ENCODE assay signal across 21 cellular contexts in the genomic region with DNA sequence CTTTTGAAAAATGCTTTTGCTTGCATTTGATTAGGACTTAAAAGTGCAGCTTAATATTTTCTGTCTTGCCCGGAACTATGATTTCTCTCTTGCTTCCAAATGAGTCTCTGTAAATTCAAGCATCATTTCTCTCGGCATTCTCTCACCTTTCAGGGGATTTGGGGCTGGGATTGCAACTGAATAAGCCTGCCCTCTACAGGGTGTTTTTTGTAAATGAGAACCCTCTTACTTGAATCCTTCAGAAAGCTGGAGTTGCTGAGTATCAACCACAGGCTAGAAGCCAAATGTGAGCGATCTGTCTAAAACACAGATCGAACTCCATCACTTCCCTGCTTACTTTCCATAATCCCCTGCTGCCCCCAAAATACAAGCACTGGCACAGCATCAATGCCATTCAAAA.
DNase-seq lines count a peak whose midpoint lies in the region; ATAC-seq and TF ChIP-seq lines count a peak whose summit lies in the region.
"Had no signal": no experiment of that assay in that cellular context is flagged by ENCODE, and none has a peak within 500 bp of the region (broad histone marks: within the 10 kb centered on the region; RNA-seq: fewer than 3 reads in every experiment).

No MANE protein-coding gene starts in this region.

- in situ Hi-C loops in Panc1 (cut with HindIII; ENCODE audit: low pct_unique_long_range_greater_than_20kb, low sequenced_read_pairs): no loop called here

- H3K23me2 ChIP-seq in H9 (ENCODE audit: insufficient read length, low read depth, low read length, poor library complexity, severe bottlenecking): no peaks in the 10 kb centered on the region

- H3K23ac ChIP-seq in H9 (ENCODE audit: insufficient read length, low read depth, low read length): no peak overlapping the region

- intact Hi-C loops in A673 (cut with micrococcal nuclease; ENCODE audit: unreplicated experiment): no loop called here
- intact Hi-C loops in Panc1 (cut with micrococcal nuclease; ENCODE audit: unreplicated experiment): no loop called here
- intact Hi-C loops in cardiac septum (cut with DNase I): no loop called here
- intact Hi-C loops in posterior cingulate gyrus (cut with DNase I): no loop called here
- intact Hi-C loops in tibial artery (cut with DNase I; ENCODE audit: low total_unique reads): no loop called here

- H2BK15ac ChIP-seq in H9 (ENCODE audit: low read depth, low read length): no peak overlapping the region

- H3K4me1 ChIP-seq in A673 (ENCODE audit: insufficient read depth, low read length, poor library complexity, severe bottlenecking) (no peaks in the 10 kb centered on the region), H9 (ENCODE audit: insufficient read depth, low read length) (no peaks in the 10 kb centered on the region), Panc1 (ENCODE audit: control insufficient read depth, insufficient read depth, low read length) (no peaks in the 10 kb centered on the region), tibial artery (no peaks in the 10 kb centered on the region)
- H3K4me1 ChIP-seq: foreskin keratinocyte, Peyer's patch had no signal

- H3K9ac ChIP-seq in H9 (ENCODE audit: extremely low read depth, insufficient read length, low read length): no peak overlapping the region

- H3K4me3 ChIP-seq in A673 (ENCODE audit: low read depth, low read length, poor library complexity, severe bottlenecking) (no peak overlapping the region), Panc1 (ENCODE audit: low read depth in 2 of 2, low read length in 2 of 2) (no peak overlapping the region), tibial artery (no peak overlapping the region)
- H3K4me3 ChIP-seq: Peyer's patch had no signal

- H2BK5ac ChIP-seq in H9 (ENCODE audit: insufficient read length, low read length): no peak overlapping the region

- no peak overlapping the region for H4K91ac ChIP-seq in H9 (ENCODE audit: insufficient read length, low read depth, low read length)

- POLR2A ChIA-PET in A673 (lab: Charles Lee; ENCODE audit: low non-redundant PET) (no interaction called here), Panc1 (lab: Charles Lee) (no interaction called here)

- H3K4me3 Mint-ChIP-seq in H9: no peak overlapping the region
- H3K4me3 Mint-ChIP-seq: central memory CD8-positive, alpha-beta T cell had no signal

- H3K36me3 Mint-ChIP-seq in H9 (ENCODE audit: insufficient read depth in 1 of 3, low read depth in 3 of 3): no peaks in the 10 kb centered on the region

- H3K9me3 Mint-ChIP-seq in H9: no peaks in the 10 kb centered on the region; a peak in 1 of 5 replicates

- no peak overlapping the region for H3K56ac ChIP-seq in H9 (ENCODE audit: insufficient read length, low read depth, low read length)

- WGBS in H9 (ENCODE audit: extremely low coverage, insufficient read length, low lambda C conversion rate): no CpG with 5 or more reads among the region's 4 CpGs

- H2AK5ac ChIP-seq in H9 (ENCODE audit: insufficient read length, low read length): no peak overlapping the region

- peaks cover 8 to 10% of the 10 kb centered on the region in 2 experiments for H3K4me1 Mint-ChIP-seq in H9
- H3K4me1 Mint-ChIP-seq: central memory CD8-positive, alpha-beta T cell had no signal

- H3K14ac ChIP-seq in H9 (ENCODE audit: insufficient read depth, low read length): no peak overlapping the region

- no peak overlapping the region for H2BK12ac ChIP-seq in H9 (ENCODE audit: insufficient read length, low read depth, low read length)

- no peak overlapping the region for H2AFZ ChIP-seq in H9 (ENCODE audit: low read length)

- no peak overlapping the region for H3K27ac ChIP-seq in A673 (ENCODE audit: low read depth, low read length, poor library complexity, severe bottlenecking)
- no peak overlapping the region for H3K27ac ChIP-seq in H9 (ENCODE audit: insufficient read length, low read depth, low read length)
- H3K27ac ChIP-seq in Panc1 (ENCODE audit: low read length): no peak overlapping the region
- no peak overlapping the region for H3K27ac ChIP-seq in tibial artery
- H3K27ac ChIP-seq: foreskin keratinocyte, neutrophil, Peyer's patch had no signal

- H3K79me2 ChIP-seq in H9 (ENCODE audit: insufficient read depth, low read length): no peaks in the 10 kb centered on the region

- H3K4ac ChIP-seq in H9 (ENCODE audit: low read depth, low read length): no peak overlapping the region

- ATAC-seq in Panc1 (no peak), GM18498 (IDR thresholded peaks at IDR 0.05; ENCODE audit: unreplicated experiment) (no peak)
- ATAC-seq: foreskin keratinocyte had no signal

- DNase-seq in A673 (ENCODE audit: low spot score) (peak; percentile 18), H9 (no peak), Panc1 (ENCODE audit: low read depth, low spot score) (no peak), iPS-NIHi7 (ENCODE audit: extremely low spot score) (peak; percentile 48), cardiac septum (ENCODE audit: low spot score) (no peak), posterior cingulate gyrus (no peak), tibial artery (no peak)
- DNase-seq: activated CD4-positive, alpha-beta T cell treated with anti-CD3 and anti-CD28 coated beads for 48 hours; AML-193; DMS79 treated with DMSO at 0.1 percent for 48 hours; foreskin keratinocyte; HCEC 1CT; NCI-H1105; NCI-H345; Peyer's patch; stimulated activated CD4-positive, alpha-beta T cell treated with anti-CD3 and anti-CD28 coated beads, Interleukin-4, amount 100 ng/mL, for 4 hours; T-helper 2 cell; trophoblast cell had no signal

- H3K27me3 ChIP-seq in A673 (replicated peaks; ENCODE audit: insufficient read depth, low read depth, low read length, poor library complexity): no peaks in the 10 kb centered on the region
- no peaks in the 10 kb centered on the region for H3K27me3 ChIP-seq in H9 (ENCODE audit: insufficient read depth, low read length)
- no peaks in the 10 kb centered on the region for H3K27me3 ChIP-seq in Panc1 (ENCODE audit: control insufficient read depth, insufficient read depth, low read length)
- H3K27me3 ChIP-seq in tibial artery: no peaks in the 10 kb centered on the region
- H3K27me3 ChIP-seq: foreskin keratinocyte, neutrophil, Peyer's patch had no signal

- TF ChIP-seq CTCF in A673 (conservative IDR thresholded peaks at IDR 0.05; ENCODE audit: low read depth, low read length): peak; percentile 42
- peak; percentile 69 for TF ChIP-seq CTCF in H9 (conservative IDR thresholded peaks at IDR 0.05)
- TF ChIP-seq CTCF in Panc1 (IDR thresholded peaks at IDR 0.05): peak; percentile 19
- no peak for TF ChIP-seq CTCF in tibial artery (IDR thresholded peaks at IDR 0.05)

- H2BK120ac ChIP-seq in H9 (ENCODE audit: low read depth, low read length, poor library complexity, severe bottlenecking): no peak overlapping the region

- H3K18ac ChIP-seq in H9 (ENCODE audit: insufficient read length, low read depth, low read length): no peak overlapping the region

- H3K79me1 ChIP-seq in H9 (ENCODE audit: insufficient read depth, low read depth, low read length, poor library complexity, severe bottlenecking): no peaks in the 10 kb centered on the region

- BruUV-seq in A673 (replicated peaks; lab: Mats Ljungman, UMichigan) (no TSS peak), Panc1 (replicated peaks; lab: Mats Ljungman, UMichigan) (no TSS peak)

- H3T11ph ChIP-seq in H9 (ENCODE audit: low read length): no peak overlapping the region

- H3K36me3 ChIP-seq in A673 (ENCODE audit: insufficient read depth, low read length, poor library complexity, severe bottlenecking) (no peaks in the 10 kb centered on the region), Panc1 (ENCODE audit: control insufficient read depth, insufficient read depth, low read length) (no peaks in the 10 kb centered on the region), tibial artery (no peaks in the 10 kb centered on the region)
- H3K36me3 ChIP-seq: neutrophil, Peyer's patch had no signal

- no peaks in the 10 kb centered on the region for H3K27me3 Mint-ChIP-seq in H9 (ENCODE audit: low read depth)
- H3K27me3 Mint-ChIP-seq: central memory CD8-positive, alpha-beta T cell had no signal

- H3K27ac Mint-ChIP-seq in H9: no peak overlapping the region

- no peaks in the 10 kb centered on the region for H4K20me1 ChIP-seq in H9 (ENCODE audit: control insufficient read depth, insufficient read depth, insufficient read length)

- no peak overlapping the region for H4K5ac ChIP-seq in H9 (ENCODE audit: insufficient read length, low read depth, low read length)

- H3K9me3 ChIP-seq in A673 (ENCODE audit: low read depth, low read length, poor library complexity, severe bottlenecking) (no peaks in the 10 kb centered on the region), H9 (ENCODE audit: control insufficient read depth, low read depth, low read length) (no peaks in the 10 kb centered on the region), Panc1 (ENCODE audit: control insufficient read depth, insufficient read depth, low read depth, low read length) (no peaks in the 10 kb centered on the region), tibial artery (no peaks in the 10 kb centered on the region)
- H3K9me3 ChIP-seq: neutrophil, Peyer's patch had no signal

- H2BK20ac ChIP-seq in H9 (ENCODE audit: low read depth, low read length, poor library complexity, severe bottlenecking): no peak overlapping the region

- CTCF ChIA-PET in A673 (lab: Charles Lee) (no interaction called here), Panc1 (lab: Charles Lee) (no interaction called here)

- H4K8ac ChIP-seq in H9 (replicated peaks; ENCODE audit: insufficient read length, low read depth, low read length): no peak overlapping the region

- H3K4me2 ChIP-seq in H9 (ENCODE audit: insufficient read depth, insufficient read length, low read length): no peak overlapping the region

Comparison
In these comparisons a context has a peak if more than half of its experiments do, and no peak if none do; other contexts are left out.
1. DNase-seq: peak in A673 (single experiment) and iPS-NIHi7 (single experiment); none in H9 (single experiment), Panc1 (single experiment), cardiac septum (single experiment), posterior cingulate gyrus (0 of 10) and tibial artery (0 of 2).
2. CTCF ChIP-seq: peak in A673 (single experiment), H9 (single experiment) and Panc1 (single experiment); none in tibial artery (0 of 2).